25 cellular contexts compared by ENCODE assay signal in the genomic region with DNA sequence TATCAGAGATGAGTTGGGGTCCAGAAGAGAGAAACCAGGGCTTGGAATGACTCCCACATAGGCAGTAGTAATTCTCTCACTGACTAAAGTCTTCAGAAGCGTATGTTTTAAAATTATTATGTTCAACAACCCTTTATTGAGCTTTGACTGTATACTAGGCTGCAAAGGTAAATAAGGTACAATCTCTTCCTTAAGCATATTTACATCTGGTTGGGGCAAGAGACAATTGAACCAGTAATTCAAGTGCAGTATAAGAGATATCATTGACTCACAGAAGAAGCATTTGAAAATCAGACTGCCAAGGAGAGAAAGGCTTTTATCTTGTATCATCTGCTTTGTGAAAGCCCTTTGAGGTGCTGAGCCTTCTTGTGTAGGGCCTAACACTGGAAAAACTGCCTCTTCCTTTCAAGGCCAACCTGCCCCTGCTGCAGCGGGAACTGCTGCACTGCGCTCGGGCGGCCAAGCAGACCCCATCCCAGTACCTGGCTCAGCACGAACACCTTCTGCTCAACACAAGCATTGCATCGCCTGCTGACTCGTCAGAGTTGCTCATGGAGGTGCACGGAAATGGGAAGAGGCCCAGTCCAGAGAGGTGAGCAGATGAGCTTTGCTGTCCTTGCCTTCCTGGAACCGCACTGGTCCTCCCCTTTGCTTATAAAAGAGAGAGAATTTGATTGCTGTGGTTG. TPM values are rescaled to one million over a fixed set of nuclear protein-coding genes. Genes with fewer than 3 reads are reported as not detected.
"Had no signal": no experiment of that assay in that cellular context is flagged by ENCODE, and none has a peak within 500 bp of the region (broad histone marks: within the 10 kb centered on the region; RNA-seq: fewer than 3 reads in every experiment).

No MANE protein-coding gene starts in this region.

- H3K4me1 Mint-ChIP-seq: mesothelial cell of epicardium had no signal

- H3K4me3 Mint-ChIP-seq: activated CD4-positive, alpha-beta memory T cell treated with anti-CD3 and anti-CD28 coated beads for 36 hours; activated naive CD4-positive, alpha-beta T cell treated with anti-CD3 and anti-CD28 coated beads, Interleukin-2, amount 50 U/mL, for 24 hours; mesothelial cell of epicardium had no signal

- DNase-seq: activated CD4-positive, alpha-beta memory T cell treated with anti-CD3 and anti-CD28 coated beads for 36 hours; activated CD4-positive, alpha-beta T cell treated with anti-CD3 and anti-CD28 coated beads for 48 hours; activated CD4-positive, CD25-positive, alpha-beta regulatory T cell; activated effector memory CD4-positive, alpha-beta T cell treated with anti-CD3 and anti-CD28 coated beads, Interleukin-2, amount 50 U/mL, for 16 hours; anterior cingulate cortex; body of pancreas; cortex of kidney; immature natural killer cell; left ventricle myocardium inferior; natural killer cell; psoas muscle; stimulated activated CD4-positive, alpha-beta T cell treated with anti-CD3 and anti-CD28 coated beads, Interleukin-4, amount 100 ng/mL, for 24 hours; stimulated activated naive CD4-positive, alpha-beta T cell treated with Interleukin-2 at 50 U/mL for 16 hours; T-helper 1 cell; T-helper 9 cell; upper lobe of left lung had no signal

- H3K4me1 ChIP-seq: body of pancreas, foreskin keratinocyte, psoas muscle, right atrium auricular region, upper lobe of left lung had no signal

- ATAC-seq: body of pancreas, foreskin keratinocyte, natural killer cell, psoas muscle had no signal

- H3K27me3 Mint-ChIP-seq: activated CD4-positive, alpha-beta memory T cell treated with anti-CD3 and anti-CD28 coated beads for 36 hours; activated naive CD4-positive, alpha-beta T cell treated with anti-CD3 and anti-CD28 coated beads, Interleukin-2, amount 50 U/mL, for 24 hours had no signal

- H3K27me3 ChIP-seq: body of pancreas, cardiac muscle cell, foreskin keratinocyte, right atrium auricular region, upper lobe of left lung had no signal

- H3K9me3 Mint-ChIP-seq: activated CD4-positive, alpha-beta memory T cell treated with anti-CD3 and anti-CD28 coated beads for 36 hours; activated naive CD4-positive, alpha-beta T cell treated with anti-CD3 and anti-CD28 coated beads, Interleukin-2, amount 50 U/mL, for 24 hours; immature natural killer cell; mesothelial cell of epicardium; natural killer cell had no signal

- H3K27ac ChIP-seq: body of pancreas, cardiac muscle cell, foreskin keratinocyte, left ventricle myocardium inferior, psoas muscle, right atrium auricular region, thoracic aorta, upper lobe of left lung had no signal

- H3K36me3 Mint-ChIP-seq: natural killer cell had no signal

- H3K9me3 ChIP-seq: body of pancreas, left ventricle myocardium inferior, psoas muscle, right atrium auricular region, thoracic aorta, upper lobe of left lung had no signal

- H3K27ac Mint-ChIP-seq: activated CD4-positive, alpha-beta memory T cell treated with anti-CD3 and anti-CD28 coated beads for 36 hours; activated naive CD4-positive, alpha-beta T cell treated with anti-CD3 and anti-CD28 coated beads, Interleukin-2, amount 50 U/mL, for 24 hours; mesothelial cell of epicardium had no signal

- H3K4me3 ChIP-seq: body of pancreas, cardiac muscle cell, left ventricle myocardium inferior, psoas muscle, right atrium auricular region, thoracic aorta, upper lobe of left lung had no signal

RNA-seq across cellular contexts. Expression of a gene that starts 39.3 kb away (rescaled TPM):
- total RNA-seq: cerebellum, glomerular endothelial cell, kidney epithelial cell, left ventricle myocardium inferior, psoas muscle, right atrium auricular region, thoracic aorta, upper lobe of left lung had no signal
- polyA plus RNA-seq: foreskin keratinocyte had no signal
